In genomic region chr5:1502046-1502736, GRCh38 we compare ENCODE assay signal across 1 cellular context.
TF ChIP-seq lines count a peak whose summit lies in the region.

No MANE protein-coding gene starts in this region.

TF ChIP-seq in HCT116, 20 proteins besides CTCF, POLR2A, EP300 and RAD21:
- TF ChIP-seq YY1 (IDR thresholded peaks at IDR 0.05; ENCODE audit: extremely low read depth, insufficient replicate concordance, low read depth, low read length) (no peak), SIN3A (IDR thresholded peaks at IDR 0.05; ENCODE audit: low read depth) (no peak), SP1 (IDR thresholded peaks at IDR 0.05; ENCODE audit: low read depth) (no peak), ZBTB33 (IDR thresholded peaks at IDR 0.05; ENCODE audit: extremely low read depth, insufficient replicate concordance, low read length) (no peak), EZH2 (IDR thresholded peaks at IDR 0.05) (no peak), EGR1 (IDR thresholded peaks at IDR 0.05; ENCODE audit: low read depth) (no peak), ZFX (IDR thresholded peaks at IDR 0.05) (no peak)
